In genomic region chr16:4263504-4264436, GRCh38 we compare ENCODE assay signal across 1 cellular context.
TF ChIP-seq lines count a peak whose summit lies in the region.

No MANE protein-coding gene starts in this region.

TF ChIP-seq in GM12878, 131 proteins besides CTCF, POLR2A, EP300 and RAD21:
- no peak for TF ChIP-seq E2F8 (IDR thresholded peaks at IDR 0.05; ENCODE audit: low read depth, partially characterized antibody)
- no peak for TF ChIP-seq RAD51 (IDR thresholded peaks at IDR 0.05)
- TF ChIP-seq NR2C1 (IDR thresholded peaks at IDR 0.05): no peak
- no peak for TF ChIP-seq POLR2AphosphoS2 (IDR thresholded peaks at IDR 0.05; ENCODE audit: low read depth, low read length)
- no peak for TF ChIP-seq ATF3 (IDR thresholded peaks at IDR 0.05; ENCODE audit: borderline replicate concordance, extremely low read depth, low read depth, low read length)
